In genomic region chr15:93300796-93301195, GRCh38 we compare ENCODE assay signal across 19 cellular contexts.
DNase-seq lines count a peak whose midpoint lies in the region; ATAC-seq and TF ChIP-seq lines count a peak whose summit lies in the region.
"Had no signal": no experiment of that assay in that cellular context is flagged by ENCODE, and none has a peak within 500 bp of the region (broad histone marks: within the 10 kb centered on the region; RNA-seq: fewer than 3 reads in every experiment).

No MANE protein-coding gene starts in this region.

- DNase-seq in activated CD8-positive, alpha-beta memory T cell treated with anti-CD3 and anti-CD28 coated beads for 24 hours, result peak; percentile 7
- no peak for DNase-seq in activated CD8-positive, alpha-beta memory T cell treated with anti-CD3 and anti-CD28 coated beads, Interleukin-2, amount 50 U/mL, for 4 hours
- DNase-seq in neuronal stem cell (ENCODE audit: low spot score) (no peak), testis (peak; percentile 35), smooth muscle cell (lab: John Stamatoyannopoulos, UW; ENCODE audit: unreplicated experiment) (no peak)
- DNase-seq: GM23248; H9; HFFc6; Kasumi-1; MG63; NCI-H1436 treated with DMSO at 0.1 percent for 48 hours; NCI-H2029; NCI-H226; NCI-H510A treated with DMSO at 0.1 percent for 48 hours; NCI-H748 treated with DMSO at 0.1 percent for 48 hours; NK-92 treated with Interleukin-12 subunit alpha and Interleukin-12 subunit beta, amount 100 ng/mL, for 24 hours had no signal

- peak overlapping the region; percentile 11 for H2BK15ac ChIP-seq in neuronal stem cell (ENCODE audit: low read length)

- H4K20me1 ChIP-seq in smooth muscle cell (ENCODE audit: low read depth), result no peaks in the 10 kb centered on the region

- H3K36me3 ChIP-seq in neuronal stem cell (replicated peaks in 1 of 2; ENCODE audit: control insufficient read depth in 2 of 2, insufficient read depth in 2 of 2, low read length in 2 of 2) (no peaks in the 10 kb centered on the region), testis (ENCODE audit: low read depth, missing control alignments) (no peaks in the 10 kb centered on the region), smooth muscle cell (ENCODE audit: low read depth) (no peaks in the 10 kb centered on the region)
- H3K36me3 ChIP-seq: MG63 had no signal

- H3F3A ChIP-seq in smooth muscle cell (ENCODE audit: low read depth), result no peaks in the 10 kb centered on the region

- no peaks in the 10 kb centered on the region for H3K79me2 ChIP-seq in smooth muscle cell (ENCODE audit: low read depth)

- no peak overlapping the region for H3K9ac ChIP-seq in neuronal stem cell (ENCODE audit: low read depth, low read length, poor library complexity)
- no peak overlapping the region for H3K9ac ChIP-seq in smooth muscle cell (ENCODE audit: low read depth)
- H3K9ac ChIP-seq: GM23248 had no signal

- no peak for TF ChIP-seq POLR2A in testis (IDR thresholded peaks at IDR 0.05)

- H3K4me3 ChIP-seq in neuronal stem cell (ENCODE audit: low read length in 2 of 2) (no peak overlapping the region), testis (no peak overlapping the region), smooth muscle cell (no peak overlapping the region)
- H3K4me3 ChIP-seq: GM23248, MG63 had no signal

- no peak overlapping the region for H4K8ac ChIP-seq in neuronal stem cell (ENCODE audit: low read depth, low read length)

- H2BK12ac ChIP-seq in neuronal stem cell (ENCODE audit: low read length), result no peak overlapping the region

- H2BK5ac ChIP-seq in neuronal stem cell (ENCODE audit: low read length), result no peak overlapping the region

- no CpG with 5 or more reads among the region's 3 CpGs for WGBS in neuronal stem cell (ENCODE audit: extremely low coverage in 2 of 2, insufficient read length in 2 of 2, insufficient replicate concordance in 1 of 2), 2 donors
- whole genome bisulfite sequencing in testis, 2 donors, result 31 to 42% methylated on average over 3 of the region's 3 CpGs
- WGBS in smooth muscle cell (ENCODE audit: low lambda C conversion rate), result 68% methylated on average over 3 of the region's 3 CpGs

- H3K27ac ChIP-seq in neuronal stem cell (replicated peaks; ENCODE audit: low read length), result no peak overlapping the region
- H3K27ac ChIP-seq in testis, result no peak overlapping the region
- H3K27ac ChIP-seq in smooth muscle cell (ENCODE audit: low read depth), result no peak overlapping the region
- H3K27ac ChIP-seq: GM23248 had no signal

- ATAC-seq in esophagus mucosa, result peak; percentile 42
- no peak for ATAC-seq in GM19023 (IDR thresholded peaks at IDR 0.05; ENCODE audit: unreplicated experiment)
- ATAC-seq in GM21723 (IDR thresholded peaks at IDR 0.05; ENCODE audit: unreplicated experiment), result no peak

- TF ChIP-seq CTCF in testis (IDR thresholded peaks at IDR 0.05) (no peak), smooth muscle cell (IDR thresholded peaks at IDR 0.05; ENCODE audit: borderline replicate concordance, insufficient read depth, poor library complexity, severe bottlenecking) (no peak)

- H2AK5ac ChIP-seq in neuronal stem cell (ENCODE audit: low read depth, low read length), result no peak overlapping the region

- no peaks in the 10 kb centered on the region for H3K79me1 ChIP-seq in neuronal stem cell (ENCODE audit: low read depth, low read length)

- no peak overlapping the region for H3K18ac ChIP-seq in neuronal stem cell (ENCODE audit: low read length)

- H4K91ac ChIP-seq in neuronal stem cell (ENCODE audit: low read depth, low read length, poor library complexity), result no peak overlapping the region

- H3K9me3 ChIP-seq in neuronal stem cell (replicated peaks in 1 of 2; ENCODE audit: control insufficient read depth in 2 of 2, insufficient read depth in 1 of 2, low read depth in 1 of 2, low read length in 2 of 2), result peaks cover 0 to 7% of the 10 kb centered on the region in 2 donors
- no peaks in the 10 kb centered on the region for H3K9me3 ChIP-seq in testis
- H3K9me3 ChIP-seq in smooth muscle cell (replicated peaks; ENCODE audit: low read depth), result no peaks in the 10 kb centered on the region
- H3K9me3 ChIP-seq: MG63 had no signal

- H3K14ac ChIP-seq in neuronal stem cell (ENCODE audit: low read length), result no peak overlapping the region

- H3K27me3 ChIP-seq in neuronal stem cell (ENCODE audit: control insufficient read depth in 3 of 3, insufficient read depth in 3 of 3, low read depth in 1 of 3, low read length in 3 of 3) (no peaks in the 10 kb centered on the region), testis (no peaks in the 10 kb centered on the region), smooth muscle cell (ENCODE audit: low read depth) (peaks cover 12% of the 10 kb centered on the region)

- no peak overlapping the region for H2BK120ac ChIP-seq in neuronal stem cell (ENCODE audit: low read depth, low read length)

- H3K4ac ChIP-seq in neuronal stem cell (ENCODE audit: low read length), result no peak overlapping the region

- H3K4me1 ChIP-seq in neuronal stem cell (ENCODE audit: control insufficient read depth in 2 of 2, insufficient read depth in 1 of 2, low read depth in 1 of 2, low read length in 2 of 2) (peaks cover 5 to 9% of the 10 kb centered on the region in 2 donors), testis (no peaks in the 10 kb centered on the region), smooth muscle cell (ENCODE audit: low read depth) (no peaks in the 10 kb centered on the region)

- intact Hi-C loops in testis (cut with DNase I; ENCODE audit: low total_unique reads), result no loop called here

- no peak overlapping the region for H3K4me2 ChIP-seq in neuronal stem cell (ENCODE audit: insufficient read depth, low read length, poor library complexity, severe bottlenecking)
- no peak overlapping the region for H3K4me2 ChIP-seq in smooth muscle cell

- no peak overlapping the region for H3K23ac ChIP-seq in neuronal stem cell (ENCODE audit: low read depth, low read length, poor library complexity)

- H2AFZ ChIP-seq in neuronal stem cell (ENCODE audit: low read length), result no peak overlapping the region
- H2AFZ ChIP-seq in smooth muscle cell (ENCODE audit: low read depth), result no peak overlapping the region
- H2AFZ ChIP-seq: GM23248 had no signal

Comparison
In these comparisons a context has a peak if more than half of its experiments do, and no peak if none do; other contexts are left out.
1. DNase-seq: peak in activated CD8-positive, alpha-beta memory T cell treated with anti-CD3 and anti-CD28 coated beads for 24 hours (single experiment) and testis (single experiment); none in activated CD8-positive, alpha-beta memory T cell treated with anti-CD3 and anti-CD28 coated beads, Interleukin-2, amount 50 U/mL, for 4 hours (single experiment), neuronal stem cell (single experiment) and smooth muscle cell (single experiment).